ENCODE assay signal across 11 cellular contexts in genomic region chr9:136741885-136742568, GRCh38. TPM values are rescaled to one million over a fixed set of nuclear protein-coding genes. Genes with fewer than 3 reads are reported as not detected.
DNase-seq lines count a peak whose midpoint lies in the region; ATAC-seq and TF ChIP-seq lines count a peak whose summit lies in the region.
"Had no signal": no experiment of that assay in that cellular context is flagged by ENCODE, and none has a peak within 500 bp of the region (broad histone marks: within the 10 kb centered on the region; RNA-seq: fewer than 3 reads in every experiment).

No MANE protein-coding gene starts in this region.

- H3K4me3 Mint-ChIP-seq in stimulated activated naive CD8-positive, alpha-beta T cell treated with anti-CD3 and anti-CD28 coated beads, Interleukin-15, amount 100 ng/mL, for 72 hours = peak overlapping the region; percentile 71 to 80
- H3K4me3 Mint-ChIP-seq: T-helper 1 cell treated with Interleukin-12 subunit alpha and Interleukin-12 subunit beta and Interleukin-4 antibody, amounts not matched to agents 30 μg/mL and 1 μg/mL, for 36 hours had no signal

- 21 to 25% methylated on average over 8 to 13 of the region's 32 CpGs for WGBS in esophagus squamous epithelium, 2 donors

- H3K9ac ChIP-seq in SK-N-MC (ENCODE audit: insufficient read length) = no peak overlapping the region

- peaks cover 24 to 34% (median 29%) of the 10 kb centered on the region in 3 donors for H3K4me1 ChIP-seq in esophagus squamous epithelium

- TF ChIP-seq POLR2A in esophagus squamous epithelium (IDR thresholded peaks at IDR 0.05) = peak in 1 of 4 donors; percentile 15

- H3K4me1 Mint-ChIP-seq in stimulated activated naive CD8-positive, alpha-beta T cell treated with anti-CD3 and anti-CD28 coated beads, Interleukin-15, amount 100 ng/mL, for 72 hours = peaks cover 42% of the 10 kb centered on the region

- H3K27me3 ChIP-seq in esophagus squamous epithelium (peaks cover 10 to 85% (median 20%) of the 10 kb centered on the region in 4 donors), dorsolateral prefrontal cortex (peaks cover 0 to 42% (median 20%) of the 10 kb centered on the region in 45 donors)

- intact Hi-C loops in esophagus squamous epithelium (cut with DNase I) = no loop called here
- intact Hi-C loops in dorsolateral prefrontal cortex (cut with DNase I) = no loop called here

- no peak overlapping the region for H3K27ac ChIP-seq in SK-N-MC
- H3K27ac ChIP-seq in esophagus squamous epithelium = no peak overlapping the region
- H3K27ac ChIP-seq in dorsolateral prefrontal cortex = no peak overlapping the region

- H3K9me3 Mint-ChIP-seq in stimulated activated naive CD8-positive, alpha-beta T cell treated with anti-CD3 and anti-CD28 coated beads, Interleukin-15, amount 100 ng/mL, for 72 hours = no peaks in the 10 kb centered on the region
- H3K9me3 Mint-ChIP-seq: T-helper 1 cell treated with Interleukin-12 subunit alpha and Interleukin-12 subunit beta and Interleukin-4 antibody, amounts not matched to agents 30 μg/mL and 1 μg/mL, for 36 hours had no signal

- peak; percentile 30 for DNase-seq in activated T-cell treated with anti-CD3 and anti-CD28 coated beads for 4 hours
- no peak for DNase-seq in activated T-cell treated with anti-CD3 and anti-CD28 coated beads, Interleukin-2, amount 50 U/mL, for 1 hour
- DNase-seq in SK-N-MC (ENCODE audit: low read depth, low spot score) = no peak
- no peak for DNase-seq in esophagus squamous epithelium (lab: John Stamatoyannopoulos, UW)
- DNase-seq in stimulated activated naive CD8-positive, alpha-beta T cell treated with anti-CD3 and anti-CD28 coated beads, Interleukin-15, amount 100 ng/mL, for 72 hours = peak in 1 of 2 donors; percentile 57
- no peak for DNase-seq in superior temporal gyrus (ENCODE audit: extremely low spot score)
- no peak for DNase-seq in dorsolateral prefrontal cortex
- DNase-seq: retina had no signal

- no peaks in the 10 kb centered on the region for H3K36me3 ChIP-seq in SK-N-MC (ENCODE audit: insufficient read depth, low read length)
- H3K36me3 ChIP-seq in esophagus squamous epithelium = no peaks in the 10 kb centered on the region

- ATAC-seq in stimulated activated naive CD8-positive, alpha-beta T cell treated with anti-CD3 and anti-CD28 coated beads, Interleukin-15, amount 100 ng/mL, for 72 hours = peak; percentile 62
- ATAC-seq in GM21381 (IDR thresholded peaks at IDR 0.05; ENCODE audit: unreplicated experiment) = no peak

- H3K27me3 Mint-ChIP-seq in stimulated activated naive CD8-positive, alpha-beta T cell treated with anti-CD3 and anti-CD28 coated beads, Interleukin-15, amount 100 ng/mL, for 72 hours = peaks cover 18% of the 10 kb centered on the region

- no peak for TF ChIP-seq CTCF in esophagus squamous epithelium (IDR thresholded peaks at IDR 0.05)
- TF ChIP-seq CTCF in dorsolateral prefrontal cortex (IDR thresholded peaks at IDR 0.05 in 54 of 56, conservative IDR thresholded peaks at IDR 0.05 in 2 of 56; ENCODE audit: low read depth in 1 of 56, partially characterized antibody in 56 of 56) = no peak

- peak overlapping the region; percentile 62 for H3K4me3 ChIP-seq in SK-N-MC
- H3K4me3 ChIP-seq in esophagus squamous epithelium = peak overlapping the region in 3 of 4 donors; percentile 1 to 49 (median 18)
- H3K4me3 ChIP-seq in dorsolateral prefrontal cortex = peak overlapping the region in 2 of 59 donors; percentile 16 to 36

- H3K9me3 ChIP-seq in SK-N-MC (ENCODE audit: low read depth, low read length) (no peaks in the 10 kb centered on the region), esophagus squamous epithelium (no peaks in the 10 kb centered on the region)

- peak overlapping the region in 1 of 2 donors; percentile 19 for H3K27ac Mint-ChIP-seq in stimulated activated naive CD8-positive, alpha-beta T cell treated with anti-CD3 and anti-CD28 coated beads, Interleukin-15, amount 100 ng/mL, for 72 hours
- H3K27ac Mint-ChIP-seq: T-helper 1 cell treated with Interleukin-12 subunit alpha and Interleukin-12 subunit beta and Interleukin-4 antibody, amounts not matched to agents 30 μg/mL and 1 μg/mL, for 36 hours had no signal

RNA-seq across cellular contexts. Expression of gene LCN10, which starts 0.7 kb away (rescaled TPM):
- total RNA-seq in esophagus squamous epithelium (1 to 10 TPM in 3 of 4 donors, under 1 TPM in 1; 0.64 to 3.8 (median 2.2) TPM), dorsolateral prefrontal cortex (1 to 10 TPM in 76 of 120 experiments, under 1 TPM in 39, not detected in 5; 0.14 to 8.5 (median 1.5) TPM)

RNA-seq across cellular contexts. Expression of gene LCN6, which starts 6.3 kb away (rescaled TPM):
- total RNA-seq in esophagus squamous epithelium (1 to 10 TPM in 2 of 4 donors, under 1 TPM in 1, not detected in 1; 0.82 to 6.7 (median 2.5) TPM), dorsolateral prefrontal cortex (10 to 100 TPM in 1 of 120 experiments, 1 to 10 TPM in 70, under 1 TPM in 6, not detected in 43; 0.52 to 10.9 (median 2.1) TPM)
- total RNA-seq: liver had no signal

RNA-seq across cellular contexts. Expression of gene LCN8, which starts 16.0 kb away (rescaled TPM):
- total RNA-seq in esophagus squamous epithelium (not detected), dorsolateral prefrontal cortex (1 to 10 TPM in 16 of 120 experiments, under 1 TPM in 58, not detected in 46; 0.16 to 2.8 (median 0.72) TPM)
- total RNA-seq: liver had no signal

RNA-seq across cellular contexts. Expression of gene LCN15, which starts 22.3 kb away (rescaled TPM):
- total RNA-seq in esophagus squamous epithelium (not detected), dorsolateral prefrontal cortex (10 to 100 TPM in 2 of 120 experiments, 1 to 10 TPM in 108, under 1 TPM in 10; 0.32 to 11.1 (median 3.0) TPM)
- total RNA-seq: liver had no signal

RNA-seq across cellular contexts. Expression of gene DIPK1B, which starts 29.7 kb away (rescaled TPM):
- total RNA-seq in esophagus squamous epithelium (1 to 10 TPM in 3 of 4 donors, under 1 TPM in 1; 0.48 to 6.3 (median 1.1) TPM), dorsolateral prefrontal cortex (10 to 100 TPM; 12.6 to 48.9 (median 34.9) TPM)
